Comparison of ENCODE assay signal across 8 cellular contexts in genomic region chr7:73683056-73683915, GRCh38. TPM values are rescaled to one million over a fixed set of nuclear protein-coding genes. Genes with fewer than 3 reads are reported as not detected.
DNase-seq lines count a peak whose midpoint lies in the region; ATAC-seq and TF ChIP-seq lines count a peak whose summit lies in the region.

A gene with protein sequence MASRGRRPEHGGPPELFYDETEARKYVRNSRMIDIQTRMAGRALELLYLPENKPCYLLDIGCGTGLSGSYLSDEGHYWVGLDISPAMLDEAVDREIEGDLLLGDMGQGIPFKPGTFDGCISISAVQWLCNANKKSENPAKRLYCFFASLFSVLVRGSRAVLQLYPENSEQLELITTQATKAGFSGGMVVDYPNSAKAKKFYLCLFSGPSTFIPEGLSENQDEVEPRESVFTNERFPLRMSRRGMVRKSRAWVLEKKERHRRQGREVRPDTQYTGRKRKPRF (plus strand): TSS chr7:73683597. CDS start chr7:73683626, 29 bp downstream.
Gene DNAJC30 (minus strand): TSS chr7:73683453. CDS start chr7:73683423, 30 bp downstream.

- TF ChIP-seq CTCF in GM10266 (IDR thresholded peaks at IDR 0.05; ENCODE audit: control insufficient read depth, insufficient read depth, low read depth, missing control alignments) (no peak), ovary (IDR thresholded peaks at IDR 0.05) (peak in 2 of 3 donors; percentile 20 to 25), tibial artery (IDR thresholded peaks at IDR 0.05) (peak in 1 of 2 experiments; percentile 36)

- H3K9me3 ChIP-seq in ovary (no peaks in the 10 kb centered on the region), tibial artery (no peaks in the 10 kb centered on the region)

- H3K4me1 Mint-ChIP-seq in activated naive CD8-positive, alpha-beta T cell (ENCODE audit: low read depth) = peaks cover 33% of the 10 kb centered on the region

- H3K27ac ChIP-seq in ovary (peak within 1 kb of the TSS; percentile 6 to 72), tibial artery (peak within 1 kb of the TSS; percentile 81 to 93)

- 0 to 1% (median 0%) methylated on average over 65 to 80 of the region's 80 CpGs for WGBS in ovary, 3 donors

- DNase-seq in GM10266 (ENCODE audit: extremely low spot score) = peak; percentile 98
- DNase-seq in NCI-H1092 treated with DMSO at 0.1 percent for 48 hours (lab: John Stamatoyannopoulos, UW) = peak; percentile 96
- DNase-seq in head of caudate nucleus = peak; percentile 92 to 98 (median 95)
- peak; percentile 96 to 98 (median 97) for DNase-seq in ovary
- DNase-seq in tibial artery = peak; percentile 98 to 99

- peak; percentile 93 for ATAC-seq in HG02623 (IDR thresholded peaks at IDR 0.05; ENCODE audit: unreplicated experiment)
- ATAC-seq in SK-N-SH treated with all-trans-retinoic acid at 6 μM for 48 hours = peak; percentile 97

- H3K4me1 ChIP-seq in ovary (ENCODE audit: insufficient read depth) (peaks cover 17% of the 10 kb centered on the region), tibial artery (peaks cover 0 to 37% (median 28%) of the 10 kb centered on the region in 4 donors)

- H3K27ac Mint-ChIP-seq in activated naive CD8-positive, alpha-beta T cell = peak within 1 kb of the TSS; percentile 96

- H3K9me3 Mint-ChIP-seq in activated naive CD8-positive, alpha-beta T cell (ENCODE audit: low read depth) = no peaks in the 10 kb centered on the region

- no peaks in the 10 kb centered on the region for H3K27me3 Mint-ChIP-seq in activated naive CD8-positive, alpha-beta T cell

- H3K36me3 Mint-ChIP-seq in activated naive CD8-positive, alpha-beta T cell = peaks cover 6% of the 10 kb centered on the region

- peak within 1 kb of the TSS; percentile 100 for H3K4me3 Mint-ChIP-seq in activated naive CD8-positive, alpha-beta T cell

- no peaks in the 10 kb centered on the region for H3K36me3 ChIP-seq in ovary
- H3K36me3 ChIP-seq in tibial artery = peaks cover 12 to 37% (median 20%) of the 10 kb centered on the region in 3 donors

- TF ChIP-seq EP300 in ovary (IDR thresholded peaks at IDR 0.05) = no peak

- H3K4me3 ChIP-seq in ovary (peak within 1 kb of the TSS; percentile 89), tibial artery (peak within 1 kb of the TSS; percentile 87 to 98)

- TF ChIP-seq POLR2A in ovary (IDR thresholded peaks at IDR 0.05) = peak; percentile 56

- intact Hi-C loops in head of caudate nucleus (cut with DNase I) = loop anchor here (5.0 kb wide), 1 partner anchor 34 kb away; the partner anchor contains the start of gene STX1A
- intact Hi-C loops in ovary (cut with DNase I) = loop anchor here in 1 of 4 donors (10.0 kb wide), 1 partner anchor 572 kb away; the partner anchor contains the start of gene RFC2
- intact Hi-C loops in tibial artery (cut with DNase I; ENCODE audit: low total_unique reads) = loop anchor here (5.0 kb wide), 1 partner anchor 39 kb away; no protein-coding TSS in a partner anchor

- H3K27me3 ChIP-seq in ovary = no peaks in the 10 kb centered on the region
- H3K27me3 ChIP-seq in tibial artery = no peaks in the 10 kb centered on the region

TF ChIP-seq in SK-N-SH treated with all-trans-retinoic acid at 6 μM for 48 hours, 23 proteins besides CTCF, POLR2A, EP300 and RAD21:
- TF ChIP-seq, protein P1, sequence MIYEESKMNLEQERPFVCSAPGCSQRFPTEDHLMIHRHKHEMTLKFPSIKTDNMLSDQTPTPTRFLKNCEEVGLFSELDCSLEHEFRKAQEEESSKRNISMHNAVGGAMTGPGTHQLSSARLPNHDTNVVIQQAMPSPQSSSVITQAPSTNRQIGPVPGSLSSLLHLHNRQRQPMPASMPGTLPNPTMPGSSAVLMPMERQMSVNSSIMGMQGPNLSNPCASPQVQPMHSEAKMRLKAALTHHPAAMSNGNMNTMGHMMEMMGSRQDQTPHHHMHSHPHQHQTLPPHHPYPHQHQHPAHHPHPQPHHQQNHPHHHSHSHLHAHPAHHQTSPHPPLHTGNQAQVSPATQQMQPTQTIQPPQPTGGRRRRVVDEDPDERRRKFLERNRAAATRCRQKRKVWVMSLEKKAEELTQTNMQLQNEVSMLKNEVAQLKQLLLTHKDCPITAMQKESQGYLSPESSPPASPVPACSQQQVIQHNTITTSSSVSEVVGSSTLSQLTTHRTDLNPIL (CRISPR knock-in tag; IDR thresholded peaks at IDR 0.05; ENCODE audit: low read depth) = no peak
- TF ChIP-seq POU6F1 (CRISPR knock-in tag; IDR thresholded peaks at IDR 0.05; ENCODE audit: borderline replicate concordance, low read depth) (no peak), ZNF70 (CRISPR knock-in tag; IDR thresholded peaks at IDR 0.05) (no peak), ZC3H10 (CRISPR knock-in tag; IDR thresholded peaks at IDR 0.05) (no peak), GLIS3 (CRISPR knock-in tag; IDR thresholded peaks at IDR 0.05) (no peak), ISL1 (CRISPR knock-in tag; IDR thresholded peaks at IDR 0.05) (no peak), SNAI2 (CRISPR knock-in tag; IDR thresholded peaks at IDR 0.05) (no peak), TSHZ2 (CRISPR knock-in tag; IDR thresholded peaks at IDR 0.05) (no peak), CSDC2 (CRISPR knock-in tag; IDR thresholded peaks at IDR 0.05) (no peak)

RNA-seq across cellular contexts. Expression of the first gene that starts in this region (rescaled TPM):
- total RNA-seq in ovary = 10 to 100 TPM; 19.8 to 62.9 (median 53.3) TPM
- 10 to 100 TPM; 49.0 to 52.3 TPM for polyA plus RNA-seq in ovary

RNA-seq across cellular contexts. Expression of gene DNAJC30, which starts in this region (rescaled TPM):
- total RNA-seq in ovary = 10 to 100 TPM in 5 of 7 donors, 1 to 10 TPM in 2; 7.1 to 16.1 (median 13.0) TPM
- polyA plus RNA-seq in ovary = 1 to 10 TPM; 7.5 to 8.8 TPM

Comparison
In these comparisons a context has a peak if more than half of its experiments do, and no peak if none do; other contexts are left out.
1. Peak in every context shown above with its lines: DNase-seq, ATAC-seq, H3K4me3 ChIP-seq and H3K27ac ChIP-seq.